In the genomic region with DNA sequence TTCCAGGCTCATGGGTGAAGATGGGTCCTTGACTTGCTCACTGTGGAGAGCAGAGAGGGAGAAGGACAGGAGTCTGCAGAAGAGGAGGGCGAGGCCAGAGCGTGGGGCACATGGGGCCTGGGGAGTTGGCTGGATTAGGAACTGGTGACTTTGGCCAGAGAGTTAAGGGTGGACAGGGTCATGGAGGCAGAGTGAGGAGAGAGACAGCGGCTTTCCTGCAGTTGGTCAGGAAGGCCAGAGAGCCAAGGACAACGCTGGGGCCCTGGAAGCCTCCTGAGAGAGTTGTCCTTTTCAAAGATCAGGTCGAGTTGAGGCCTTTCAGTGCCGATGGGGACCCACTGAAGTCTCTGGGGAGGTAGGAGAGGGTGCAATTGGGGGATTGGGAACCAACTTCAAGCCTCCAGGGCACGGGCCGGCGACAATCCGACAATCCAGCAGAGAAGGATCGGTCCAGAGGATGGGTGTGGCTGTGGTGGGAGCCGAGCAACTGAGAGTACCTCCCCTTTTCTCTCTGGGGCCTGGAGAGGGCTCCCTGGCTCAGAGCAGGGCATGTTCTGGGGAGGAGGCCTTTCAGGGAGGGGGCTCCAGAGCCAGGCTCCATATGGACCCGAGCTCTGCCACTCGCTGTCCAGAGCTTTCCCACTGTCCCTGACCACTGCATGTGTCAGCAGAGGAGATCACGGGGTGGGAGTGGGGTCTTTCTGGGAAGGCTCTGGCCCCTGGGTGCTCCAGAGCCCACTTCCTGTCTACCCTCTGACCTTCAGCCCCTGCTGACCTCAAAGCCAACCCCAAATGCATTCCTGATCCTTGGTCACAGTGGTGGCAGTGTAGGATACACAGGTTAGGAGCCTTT, we compare ENCODE assay signal across 10 cellular contexts. TPM values are rescaled to one million over a fixed set of nuclear protein-coding genes. Genes with fewer than 3 reads are reported as not detected.
DNase-seq lines count a peak whose midpoint lies in the region; ATAC-seq, FAIRE-seq and TF ChIP-seq lines count a peak whose summit lies in the region.
"Had no signal": no experiment of that assay in that cellular context is flagged by ENCODE, and none has a peak within 500 bp of the region (broad histone marks: within the 10 kb centered on the region; RNA-seq: fewer than 3 reads in every experiment).

No MANE protein-coding gene starts in this region.

- no peak for TF ChIP-seq EP300 in stomach (IDR thresholded peaks at IDR 0.05)

- H3K9me3 Mint-ChIP-seq in HFFc6 = no peaks in the 10 kb centered on the region
- no peaks in the 10 kb centered on the region for H3K9me3 Mint-ChIP-seq in activated naive CD8-positive, alpha-beta T cell treated with anti-CD3 and anti-CD28 coated beads, Interleukin-2, amount 50 U/mL, for 24 hours

- H3K27me3 Mint-ChIP-seq in HFFc6 (ENCODE audit: insufficient read depth) = peaks cover 6% of the 10 kb centered on the region
- H3K27me3 Mint-ChIP-seq in activated naive CD8-positive, alpha-beta T cell treated with anti-CD3 and anti-CD28 coated beads, Interleukin-2, amount 50 U/mL, for 24 hours = no peaks in the 10 kb centered on the region

- peaks cover 64 to 88% (median 72%) of the 10 kb centered on the region in 4 donors for H3K4me1 ChIP-seq in stomach

- peak overlapping the region; percentile 95 for H3K27ac Mint-ChIP-seq in HFFc6
- peak overlapping the region; percentile 42 for H3K27ac Mint-ChIP-seq in activated naive CD8-positive, alpha-beta T cell treated with anti-CD3 and anti-CD28 coated beads, Interleukin-2, amount 50 U/mL, for 24 hours

- peaks cover 42% of the 10 kb centered on the region for H3K36me3 Mint-ChIP-seq in HFFc6 (ENCODE audit: low read depth)
- H3K36me3 Mint-ChIP-seq in activated naive CD8-positive, alpha-beta T cell treated with anti-CD3 and anti-CD28 coated beads, Interleukin-2, amount 50 U/mL, for 24 hours (ENCODE audit: low read depth) = peaks cover 23% of the 10 kb centered on the region

- TF ChIP-seq POLR2A in stomach (IDR thresholded peaks at IDR 0.05) (no peak), GM12892 (IDR thresholded peaks at IDR 0.05; ENCODE audit: low read depth, low read length) (no peak)

- peak overlapping the region in 1 of 4 donors; percentile 13 for H3K4me3 ChIP-seq in stomach

- 63 to 82% (median 77%) methylated on average over 15 of the region's 15 CpGs for WGBS in stomach, 5 donors

- H3K36me3 ChIP-seq in stomach = peaks cover 34 to 81% (median 60%) of the 10 kb centered on the region in 4 donors

- H3K27ac ChIP-seq in layer of hippocampus (ENCODE audit: low read depth, low read length) (peak overlapping the region; percentile 49), stomach (peak overlapping the region; percentile 25 to 81 (median 73))

- no peak for TF ChIP-seq CTCF in HFFc6 (IDR thresholded peaks at IDR 0.05)
- TF ChIP-seq CTCF in stomach (IDR thresholded peaks at IDR 0.05) = no peak

- intact Hi-C loops in stomach (cut with DNase I; ENCODE audit: low total_unique reads) = no loop called here

- peak overlapping the region; percentile 77 for H3K4me3 Mint-ChIP-seq in HFFc6
- no peak overlapping the region for H3K4me3 Mint-ChIP-seq in activated naive CD8-positive, alpha-beta T cell treated with anti-CD3 and anti-CD28 coated beads, Interleukin-2, amount 50 U/mL, for 24 hours

- DNase-seq in HFFc6 = no peak
- DNase-seq in activated naive CD8-positive, alpha-beta T cell treated with anti-CD3 and anti-CD28 coated beads, Interleukin-2, amount 50 U/mL, for 24 hours = no peak
- DNase-seq in stomach = no peak
- no peak for DNase-seq in LoVo (ENCODE audit: low spot score)
- DNase-seq in NCI-H345 (lab: John Stamatoyannopoulos, UW) = no peak
- no peak for DNase-seq in GM12892 (ENCODE audit: insufficient read length)
- DNase-seq: NCI-H1436 had no signal

- no peak for FAIRE-seq in GM12892 (lab: Jason Lieb, UNC)
- FAIRE-seq: colon had no signal

- H3K9me3 ChIP-seq in stomach = no peaks in the 10 kb centered on the region

- no peak for ATAC-seq in activated naive CD8-positive, alpha-beta T cell treated with anti-CD3 and anti-CD28 coated beads, Interleukin-2, amount 50 U/mL, for 24 hours
- no peak for ATAC-seq in HG02981 (IDR thresholded peaks at IDR 0.05; ENCODE audit: unreplicated experiment)

- peaks cover 61% of the 10 kb centered on the region for H3K4me1 Mint-ChIP-seq in HFFc6 (ENCODE audit: low read depth)
- H3K4me1 Mint-ChIP-seq in activated naive CD8-positive, alpha-beta T cell treated with anti-CD3 and anti-CD28 coated beads, Interleukin-2, amount 50 U/mL, for 24 hours = peaks cover 49% of the 10 kb centered on the region

- no peaks in the 10 kb centered on the region for H3K27me3 ChIP-seq in layer of hippocampus (ENCODE audit: control insufficient read depth, insufficient read depth, low read length)
- H3K27me3 ChIP-seq in stomach = no peaks in the 10 kb centered on the region

RNA-seq across cellular contexts. Expression of gene PHYHD1, which starts 7.5 kb away (rescaled TPM):
- 10 to 100 TPM in 3 of 6 experiments, 1 to 10 TPM in 3; 6.8 to 13.9 (median 10.0) TPM for total RNA-seq in HFFc6 (2021; fragmentation: NEBNext Ultra II Directional; extraction: Animal tissue kit (Norgen Biotek cat#: 25700))
- total RNA-seq in stomach = 10 to 100 TPM in 4 of 5 donors, 1 to 10 TPM in 1; 1.4 to 37.3 (median 13.8) TPM
- polyA plus RNA-seq in stomach = 10 to 100 TPM; 43.9 to 55.8 (median 49.1) TPM
- polyA plus RNA-seq in GM12892 (2012; ENCODE audit: missing spikeins) = 1.1 TPM

RNA-seq across cellular contexts. Expression of gene LRRC8A, which starts 31.3 kb away (rescaled TPM):
- total RNA-seq in HFFc6 (2021; fragmentation: NEBNext Ultra II Directional; extraction: Animal tissue kit (Norgen Biotek cat#: 25700)) = 10 to 100 TPM; 37.8 to 51.9 (median 39.6) TPM
- 10 to 100 TPM; 14.7 to 63.7 (median 25.1) TPM for total RNA-seq in stomach
- 10 to 100 TPM; 11.2 to 22.7 (median 13.6) TPM for polyA plus RNA-seq in stomach
- polyA plus RNA-seq in GM12892 (2012; ENCODE audit: missing spikeins) = 3.0 TPM

RNA-seq across cellular contexts. Expression of gene KYAT1, which starts 31.5 kb away (rescaled TPM):
- total RNA-seq in HFFc6 (2021; fragmentation: NEBNext Ultra II Directional; extraction: Animal tissue kit (Norgen Biotek cat#: 25700)) = 1 to 10 TPM; 6.7 to 9.0 (median 8.3) TPM
- total RNA-seq in stomach = 10 to 100 TPM in 2 of 5 donors, 1 to 10 TPM in 2, under 1 TPM in 1; 0.58 to 25.7 (median 6.1) TPM
- polyA plus RNA-seq in stomach = 1 to 10 TPM; 4.8 to 7.5 (median 5.3) TPM
- polyA plus RNA-seq in GM12892 (2012; ENCODE audit: missing spikeins) = 9.7 TPM

RNA-seq across cellular contexts. Expression of gene DOLK, which starts 34.1 kb away (rescaled TPM):
- total RNA-seq in HFFc6 (2021; fragmentation: NEBNext Ultra II Directional; extraction: Animal tissue kit (Norgen Biotek cat#: 25700)) = 10 to 100 TPM; 27.8 to 34.4 (median 31.6) TPM
- 10 to 100 TPM in 1 of 5 donors, 1 to 10 TPM in 3, under 1 TPM in 1; 0.58 to 17.1 (median 9.4) TPM for total RNA-seq in stomach
- 1 to 10 TPM; 3.2 to 8.1 (median 6.2) TPM for polyA plus RNA-seq in stomach
- polyA plus RNA-seq in GM12892 (2012; ENCODE audit: missing spikeins) = 5.0 TPM

RNA-seq across cellular contexts. Expression of gene NUP188, which starts 34.2 kb away (rescaled TPM):
- 10 to 100 TPM; 42.1 to 58.2 (median 54.2) TPM for total RNA-seq in HFFc6 (2021; fragmentation: NEBNext Ultra II Directional; extraction: Animal tissue kit (Norgen Biotek cat#: 25700))
- total RNA-seq in stomach = 10 to 100 TPM; 26.3 to 79.9 (median 51.0) TPM
- polyA plus RNA-seq in stomach = 10 to 100 TPM in 1 of 3 donors, 1 to 10 TPM in 2; 4.4 to 10.1 (median 9.9) TPM
- 44.5 TPM for polyA plus RNA-seq in GM12892 (2012; ENCODE audit: missing spikeins)
